ENCODE assay signal across 8 cellular contexts in genomic region chr19:57103573-57104277, GRCh38. TPM values are rescaled to one million over a fixed set of nuclear protein-coding genes. Genes with fewer than 3 reads are reported as not detected.
DNase-seq lines count a peak whose midpoint lies in the region; ATAC-seq and TF ChIP-seq lines count a peak whose summit lies in the region.

No MANE protein-coding gene starts in this region.

- no peaks in the 10 kb centered on the region for H3K4me1 ChIP-seq in MM.1S (ENCODE audit: low read length)

- no peaks in the 10 kb centered on the region for H4K20me1 ChIP-seq in MM.1S (ENCODE audit: insufficient read depth, low read length)

- no peaks in the 10 kb centered on the region for H3K79me2 ChIP-seq in MM.1S (ENCODE audit: low read length)

- ATAC-seq in HG02798 (IDR thresholded peaks at IDR 0.05; ENCODE audit: poor library complexity, unreplicated experiment) (no peak), HG02610 (IDR thresholded peaks at IDR 0.05; ENCODE audit: unreplicated experiment) (no peak)

- no peaks in the 10 kb centered on the region for H3K36me3 Mint-ChIP-seq in brain

- peak overlapping the region; percentile 30 for H2AFZ ChIP-seq in MM.1S (ENCODE audit: low read length)

- peak; percentile 78 for DNase-seq in G401 (ENCODE audit: low spot score)
- DNase-seq in MM.1S = peak; percentile 59
- peak; percentile 45 for DNase-seq in UCSD-AML1 (lab: John Stamatoyannopoulos, UW; ENCODE audit: unreplicated experiment)
- DNase-seq in iris pigment epithelial cell (ENCODE audit: low read depth) = peak; percentile 62
- peak; percentile 51 for DNase-seq in stimulated activated CD4-positive, alpha-beta T cell treated with anti-CD3 and anti-CD28 coated beads, Interleukin-15, amount 100 ng/mL, for 24 hours

- peaks cover 10% of the 10 kb centered on the region for H3K4me1 Mint-ChIP-seq in brain

- H3K9me3 ChIP-seq in MM.1S (replicated peaks; ENCODE audit: insufficient read depth, low read length) = no peaks in the 10 kb centered on the region

- no peaks in the 10 kb centered on the region for H3F3A ChIP-seq in MM.1S (ENCODE audit: insufficient read depth, low read length)

- H3K9ac ChIP-seq in MM.1S (ENCODE audit: low read length) = no peak overlapping the region; the same call in 1 of the 2 replicates

- H3K27ac Mint-ChIP-seq in brain = no peak overlapping the region

- peak overlapping the region in 4 of 5 experiments; percentile 18 to 75 (median 62) for H3K4me3 Mint-ChIP-seq in brain

- H3K36me3 ChIP-seq in MM.1S (replicated peaks; ENCODE audit: insufficient read depth, low read length) = no peaks in the 10 kb centered on the region

- peak overlapping the region; percentile 23; the same call in 1 of the 2 replicates for H3K4me2 ChIP-seq in MM.1S (ENCODE audit: low read depth, low read length)

- H3K9me2 ChIP-seq in MM.1S (replicated peaks; ENCODE audit: insufficient read depth, low read length) = no peaks in the 10 kb centered on the region

- H3K27me3 ChIP-seq in MM.1S (replicated peaks; ENCODE audit: insufficient read depth, low read length) = no peaks in the 10 kb centered on the region

- no peak overlapping the region for H3K27ac ChIP-seq in MM.1S (ENCODE audit: low read length)

- H3K9me3 Mint-ChIP-seq in brain = peaks cover 11 to 49% (median 22%) of the 10 kb centered on the region in 5 experiments

- in situ Hi-C loops in G401 (cut with HindIII; ENCODE audit: low sequenced_read_pairs) = no loop called here

- H3K4me3 ChIP-seq in MM.1S (ENCODE audit: low read length) = peak overlapping the region; percentile 31; the same call in 1 of the 2 replicates

- peaks cover 35% of the 10 kb centered on the region for H3K27me3 Mint-ChIP-seq in brain

- TF ChIP-seq CTCF in MM.1S (IDR thresholded peaks at IDR 0.05; ENCODE audit: low read length) = peak; percentile 79
- peak; percentile 69 to 73 for TF ChIP-seq CTCF in brain (conservative IDR thresholded peaks at IDR 0.05)

RNA-seq across cellular contexts. Expression of gene USP29, which starts 16.1 kb away (rescaled TPM):
- 0.20 TPM in 1 of 2 replicates, not detected in the other for total RNA-seq in G401 (2014; rRNA removed; shearing (Covaris generic))
- not detected for polyA plus RNA-seq in brain (ENCODE audit: insufficient read depth, low read depth, low replicate concordance)

RNA-seq across cellular contexts. Expression of gene ZIM3, which starts 41.3 kb away (rescaled TPM):
- not detected in 2 replicates for total RNA-seq in G401 (2014; rRNA removed; shearing (Covaris generic))
- polyA plus RNA-seq in brain (ENCODE audit: insufficient read depth, low read depth, low replicate concordance) = not detected
